25 cellular contexts compared by ENCODE assay signal in genomic region chr5:14122089-14122488, GRCh38.
"Had no signal": no experiment of that assay in that cellular context is flagged by ENCODE, and none has a peak within 500 bp of the region (broad histone marks: within the 10 kb centered on the region; RNA-seq: fewer than 3 reads in every experiment).

No MANE protein-coding gene starts in this region.

- DNase-seq: activated CD4-positive, alpha-beta memory T cell treated with anti-CD3 and anti-CD28 coated beads, Interleukin-2, amount 10 ng/mL, durations not matched to agents 7 days and 5 days; activated CD4-positive, alpha-beta T cell treated with anti-CD3 and anti-CD28 coated beads for 1 hour; activated CD4-positive, alpha-beta T cell treated with anti-CD3 and anti-CD28 coated beads for 4 hours; activated CD4-positive, alpha-beta T cell treated with anti-CD3 and anti-CD28 coated beads, Interleukin-2, amount 10 ng/mL, durations not matched to agents 7 days and 5 days; activated CD4-positive, alpha-beta T cell treated with anti-CD3 and anti-CD28 coated beads, Interleukin-2, amount 50 U/mL, for 4 hours; activated CD4-positive, CD25-positive, alpha-beta regulatory T cell; activated CD8-positive, alpha-beta memory T cell treated with anti-CD3 and anti-CD28 coated beads, Interleukin-2, amount 50 U/mL, for 48 hours; activated gamma-delta T cell; activated naive CD4-positive, alpha-beta T cell; activated naive CD4-positive, alpha-beta T cell treated with anti-CD3 and anti-CD28 coated beads, Interleukin-2, amount 10 ng/mL, durations not matched to agents 7 days and 5 days; activated naive CD8-positive, alpha-beta T cell treated with anti-CD3 and anti-CD28 coated beads, Interleukin-2, amount 10 ng/mL, durations not matched to agents 7 days and 5 days; activated T-cell treated with anti-CD3 and anti-CD28 coated beads for 4 hours; activated T-cell treated with anti-CD3 and anti-CD28 coated beads, Interleukin-2, amount 50 U/mL, for 24 hours; activated T-cell treated with anti-CD3 and anti-CD28 coated beads, Interleukin-2, amount 50 U/mL, for 72 hours; amniotic stem cell; anterior cingulate cortex; brain microvascular endothelial cell; dorsolateral prefrontal cortex; effector memory CD4-positive, alpha-beta T cell; endodermal cell; foreskin fibroblast; T-helper 2 cell had no signal

- H3K36me3 ChIP-seq: brain microvascular endothelial cell had no signal

- H3K27me3 ChIP-seq: brain microvascular endothelial cell, dorsolateral prefrontal cortex had no signal

- H3K27ac ChIP-seq: brain microvascular endothelial cell, coronary artery, dorsolateral prefrontal cortex had no signal

- H3K4me3 ChIP-seq: coronary artery, dorsolateral prefrontal cortex had no signal

- ATAC-seq: activated naive CD4-positive, alpha-beta T cell treated with anti-CD3 and anti-CD28 coated beads, Interleukin-2, amount 50 U/mL, for 72 hours; activated T-cell treated with anti-CD3 and anti-CD28 coated beads, Interleukin-2, amount 50 U/mL, for 72 hours; esophagus mucosa had no signal
